Comparison of ENCODE assay signal across 16 cellular contexts in genomic region chr2:64624862-64625261, GRCh38. TPM values are rescaled to one million over a fixed set of nuclear protein-coding genes. Genes with fewer than 3 reads are reported as not detected.
DNase-seq lines count a peak whose midpoint lies in the region; ATAC-seq and TF ChIP-seq lines count a peak whose summit lies in the region.
"Had no signal": no experiment of that assay in that cellular context is flagged by ENCODE, and none has a peak within 500 bp of the region (broad histone marks: within the 10 kb centered on the region; RNA-seq: fewer than 3 reads in every experiment).

No MANE protein-coding gene starts in this region.

- no peak overlapping the region for H3K4me3 ChIP-seq in neural progenitor cell
- H3K4me3 ChIP-seq: BLaER1 had no signal

- H3F3A ChIP-seq in neural progenitor cell (ENCODE audit: low read depth), result peaks cover 45% of the 10 kb centered on the region

- DNase-seq in activated naive CD4-positive, alpha-beta T cell treated with anti-CD3 and anti-CD28 coated beads, Interleukin-2, amount 10 ng/mL, durations not matched to agents 7 days and 5 days, result peak; percentile 11
- DNase-seq in activated naive CD4-positive, alpha-beta T cell treated with Interleukin-2 at 50 U/mL for 16 hours, result no peak
- DNase-seq in ecto neural progenitor cell (ENCODE audit: low spot score) (peak; percentile 38), neural progenitor cell (ENCODE audit: low spot score) (no peak), GM19238 (ENCODE audit: insufficient read length, low spot score) (no peak)
- no peak for DNase-seq in stimulated activated effector memory CD8-positive, alpha-beta T cell treated with anti-CD3 and anti-CD28 coated beads, Interleukin-12 subunit alpha, Interleukin-12 subunit beta, amount 100 ng/mL, for 72 hours (ENCODE audit: low spot score in 2 of 2)
- DNase-seq in NK-92 treated with Interleukin-12 subunit alpha and Interleukin-12 subunit beta, amount 100 ng/mL, for 24 hours (lab: John Stamatoyannopoulos, UW), result no peak
- DNase-seq in effector CD4-positive, alpha-beta T cell, result no peak
- DNase-seq: 8988T; Calu3; CD8-positive, alpha-beta T cell; DMS79 treated with DMSO at 0.1 percent for 48 hours; GF-D8 had no signal

- H3K4me2 ChIP-seq in neural progenitor cell, result no peak overlapping the region
- H3K4me2 ChIP-seq: BLaER1 had no signal

- H3K4me3 Mint-ChIP-seq in activated naive CD4-positive, alpha-beta T cell treated with anti-CD3 and anti-CD28 coated beads, Interleukin-2, amount 10 ng/mL, durations not matched to agents 7 days and 5 days, result no peak overlapping the region
- no peak overlapping the region for H3K4me3 Mint-ChIP-seq in neural progenitor cell
- no peak overlapping the region for H3K4me3 Mint-ChIP-seq in stimulated activated effector memory CD8-positive, alpha-beta T cell treated with anti-CD3 and anti-CD28 coated beads, Interleukin-12 subunit alpha, Interleukin-12 subunit beta, amount 100 ng/mL, for 72 hours
- H3K4me3 Mint-ChIP-seq: CD14-positive monocyte; CD8-positive, alpha-beta T cell; H9 had no signal

- H2AFZ ChIP-seq in neural progenitor cell (replicated peaks), result no peak overlapping the region

- H3K4me1 ChIP-seq in neural progenitor cell, result peaks cover 66% of the 10 kb centered on the region

- no peaks in the 10 kb centered on the region for H3K36me3 ChIP-seq in neural progenitor cell
- H3K36me3 ChIP-seq: BLaER1 had no signal

- no peaks in the 10 kb centered on the region for H3K36me3 Mint-ChIP-seq in activated naive CD4-positive, alpha-beta T cell treated with anti-CD3 and anti-CD28 coated beads, Interleukin-2, amount 10 ng/mL, durations not matched to agents 7 days and 5 days
- no peaks in the 10 kb centered on the region for H3K36me3 Mint-ChIP-seq in neural progenitor cell
- H3K36me3 Mint-ChIP-seq in stimulated activated effector memory CD8-positive, alpha-beta T cell treated with anti-CD3 and anti-CD28 coated beads, Interleukin-12 subunit alpha, Interleukin-12 subunit beta, amount 100 ng/mL, for 72 hours, result no peaks in the 10 kb centered on the region

- H4K20me1 ChIP-seq in neural progenitor cell (ENCODE audit: low read depth), result no peaks in the 10 kb centered on the region
- H4K20me1 ChIP-seq: BLaER1 had no signal

- H3K27ac ChIP-seq in neural progenitor cell, result no peak overlapping the region
- H3K27ac ChIP-seq: BLaER1 had no signal

- H3K4me1 Mint-ChIP-seq in activated naive CD4-positive, alpha-beta T cell treated with anti-CD3 and anti-CD28 coated beads, Interleukin-2, amount 10 ng/mL, durations not matched to agents 7 days and 5 days, result peaks cover 4% of the 10 kb centered on the region
- H3K4me1 Mint-ChIP-seq in neural progenitor cell, result peaks cover 59% of the 10 kb centered on the region
- H3K4me1 Mint-ChIP-seq in stimulated activated effector memory CD8-positive, alpha-beta T cell treated with anti-CD3 and anti-CD28 coated beads, Interleukin-12 subunit alpha, Interleukin-12 subunit beta, amount 100 ng/mL, for 72 hours, result peaks cover 7% of the 10 kb centered on the region

- H3K9me3 Mint-ChIP-seq in activated naive CD4-positive, alpha-beta T cell treated with anti-CD3 and anti-CD28 coated beads, Interleukin-2, amount 10 ng/mL, durations not matched to agents 7 days and 5 days, result no peaks in the 10 kb centered on the region
- H3K9me3 Mint-ChIP-seq in neural progenitor cell, result no peaks in the 10 kb centered on the region
- no peaks in the 10 kb centered on the region for H3K9me3 Mint-ChIP-seq in stimulated activated effector memory CD8-positive, alpha-beta T cell treated with anti-CD3 and anti-CD28 coated beads, Interleukin-12 subunit alpha, Interleukin-12 subunit beta, amount 100 ng/mL, for 72 hours
- H3K9me3 Mint-ChIP-seq: CD14-positive monocyte; CD8-positive, alpha-beta T cell; H9 had no signal

- ATAC-seq in stimulated activated effector memory CD8-positive, alpha-beta T cell treated with anti-CD3 and anti-CD28 coated beads, Interleukin-12 subunit alpha, Interleukin-12 subunit beta, amount 100 ng/mL, for 72 hours, result no peak
- ATAC-seq: CD8-positive, alpha-beta T cell had no signal

- no peak overlapping the region for H3K9ac ChIP-seq in neural progenitor cell
- H3K9ac ChIP-seq: BLaER1 had no signal

- CTCF ChIA-PET in activated naive CD4-positive, alpha-beta T cell treated with anti-CD3 and anti-CD28 coated beads, Interleukin-2, amount 10 ng/mL, durations not matched to agents 7 days and 5 days (lab: Charles Lee), result interaction anchor here (1.8 kb wide), 1 partner anchor 206 kb away, joined by 6 read pairs; no protein-coding TSS in a partner anchor

- H3K27me3 Mint-ChIP-seq in activated naive CD4-positive, alpha-beta T cell treated with anti-CD3 and anti-CD28 coated beads, Interleukin-2, amount 10 ng/mL, durations not matched to agents 7 days and 5 days, result peaks cover 27% of the 10 kb centered on the region
- peaks cover 4% of the 10 kb centered on the region for H3K27me3 Mint-ChIP-seq in neural progenitor cell (ENCODE audit: insufficient read depth, low read depth)

- H3K27me3 ChIP-seq in neural progenitor cell, result no peaks in the 10 kb centered on the region
- H3K27me3 ChIP-seq: BLaER1 had no signal

- no peaks in the 10 kb centered on the region for H3K9me3 ChIP-seq in neural progenitor cell (ENCODE audit: low read depth)
- H3K9me3 ChIP-seq: BLaER1 had no signal

- TF ChIP-seq CTCF in neural progenitor cell (IDR thresholded peaks at IDR 0.05), result no peak

- no peak overlapping the region for H3K27ac Mint-ChIP-seq in activated naive CD4-positive, alpha-beta T cell treated with anti-CD3 and anti-CD28 coated beads, Interleukin-2, amount 10 ng/mL, durations not matched to agents 7 days and 5 days
- H3K27ac Mint-ChIP-seq in neural progenitor cell, result peak overlapping the region; percentile 57
- H3K27ac Mint-ChIP-seq in stimulated activated effector memory CD8-positive, alpha-beta T cell treated with anti-CD3 and anti-CD28 coated beads, Interleukin-12 subunit alpha, Interleukin-12 subunit beta, amount 100 ng/mL, for 72 hours, result peak overlapping the region; percentile 46
- H3K27ac Mint-ChIP-seq: CD8-positive, alpha-beta T cell had no signal

- no peaks in the 10 kb centered on the region for H3K79me2 ChIP-seq in neural progenitor cell (ENCODE audit: low read depth)

RNA-seq across cellular contexts. Expression of gene SERTAD2, which starts 28.9 kb away (rescaled TPM):
- 12.2 and 19.1 TPM in 2 replicates for total RNA-seq in neural progenitor cell (ENCODE audit: low replicate concordance)

Comparison
In these comparisons a context has a peak if more than half of its experiments do, and no peak if none do; other contexts are left out.
1. DNase-seq: peak in activated naive CD4-positive, alpha-beta T cell treated with anti-CD3 and anti-CD28 coated beads, Interleukin-2, amount 10 ng/mL, durations not matched to agents 7 days and 5 days (single experiment) and ecto neural progenitor cell (single experiment); none in activated naive CD4-positive, alpha-beta T cell treated with Interleukin-2 at 50 U/mL for 16 hours (single experiment), neural progenitor cell (single experiment), stimulated activated effector memory CD8-positive, alpha-beta T cell treated with anti-CD3 and anti-CD28 coated beads, Interleukin-12 subunit alpha, Interleukin-12 subunit beta, amount 100 ng/mL, for 72 hours (0 of 2), GM19238 (single experiment), NK-92 treated with Interleukin-12 subunit alpha and Interleukin-12 subunit beta, amount 100 ng/mL, for 24 hours (single experiment) and effector CD4-positive, alpha-beta T cell (single experiment).